In the genomic region with DNA sequence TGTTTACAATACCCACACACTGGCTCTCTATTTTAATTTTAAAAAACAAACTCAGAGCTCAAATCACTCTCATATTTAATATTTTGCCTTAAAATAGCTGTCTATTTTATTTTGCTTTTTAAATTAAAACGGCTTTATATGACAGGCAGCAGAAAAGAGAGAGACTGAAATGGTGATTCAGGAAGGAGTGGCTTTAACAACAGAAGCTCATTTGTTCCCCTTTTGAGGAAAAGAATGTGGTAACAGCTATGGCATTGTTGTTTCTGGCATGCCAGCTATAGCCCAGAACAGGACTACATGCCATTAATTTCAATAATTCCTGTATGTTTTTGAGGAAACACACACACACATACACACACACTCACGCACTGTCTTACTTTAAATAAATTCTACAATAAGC, we compare ENCODE assay signal across 14 cellular contexts.
A peak's percentile ranks its signal among the peaks of the same experiment; 100 is the strongest.
DNase-seq lines count a peak whose midpoint lies in the region; ATAC-seq and TF ChIP-seq lines count a peak whose summit lies in the region.
"Had no signal": no experiment of that assay in that cellular context is flagged by ENCODE, and none has a peak within 500 bp of the region (broad histone marks: within the 10 kb centered on the region; RNA-seq: fewer than 3 reads in every experiment).

No MANE protein-coding gene starts in this region.

- H3K9ac ChIP-seq in adipocyte (ENCODE audit: low read length) = no peak overlapping the region
- H3K9ac ChIP-seq: BLaER1 had no signal

- no peaks in the 10 kb centered on the region for H3K9me3 ChIP-seq in adipocyte (ENCODE audit: control insufficient read depth, low read length)
- H3K9me3 ChIP-seq in right atrium auricular region = no peaks in the 10 kb centered on the region
- H3K9me3 ChIP-seq: BLaER1 had no signal

- H3K4me1 ChIP-seq in adipocyte (ENCODE audit: control insufficient read depth, insufficient read depth, low read length) (peaks cover 17% of the 10 kb centered on the region), foreskin keratinocyte (no peaks in the 10 kb centered on the region), right atrium auricular region (no peaks in the 10 kb centered on the region)
- H3K4me1 ChIP-seq: BLaER1 had no signal

- H3K36me3 ChIP-seq in adipocyte (ENCODE audit: control insufficient read depth, insufficient read depth, low read length, severe bottlenecking) = no peaks in the 10 kb centered on the region
- no peaks in the 10 kb centered on the region for H3K36me3 ChIP-seq in right atrium auricular region
- H3K36me3 ChIP-seq: BLaER1 had no signal

- peak; percentile 8 for DNase-seq in GM04503 (ENCODE audit: low read depth)
- peak; percentile 28 for DNase-seq in adipocyte (ENCODE audit: low read depth)
- peak; percentile 40 to 70 for DNase-seq in foreskin keratinocyte
- peak; percentile 38 for DNase-seq in renal cortical epithelial cell (ENCODE audit: low read depth)
- DNase-seq in right atrium auricular region (ENCODE audit: low spot score) = no peak
- DNase-seq in DMS53 (lab: John Stamatoyannopoulos, UW) = no peak
- no peak for DNase-seq in dedifferentiated amniotic fluid mesenchymal stem cell (ENCODE audit: extremely low spot score)
- DNase-seq in 8988T = no peak
- DNase-seq: amniotic stem cell; endodermal cell; naive thymus-derived CD4-positive, alpha-beta T cell; NCI-H446 treated with DMSO at 0.1 percent for 48 hours had no signal

- H3K4me3 ChIP-seq in adipocyte (ENCODE audit: low read length) (no peak overlapping the region), right atrium auricular region (no peak overlapping the region)
- H3K4me3 ChIP-seq: BLaER1 had no signal

- H3K27ac ChIP-seq in foreskin keratinocyte (peak overlapping the region; percentile 54), right atrium auricular region (no peak overlapping the region)
- H3K27ac ChIP-seq: BLaER1, VCaP had no signal

- ATAC-seq in foreskin keratinocyte = peak; percentile 73
- ATAC-seq: naive thymus-derived CD4-positive, alpha-beta T cell had no signal

- no peaks in the 10 kb centered on the region for H3K27me3 ChIP-seq in adipocyte (replicated peaks; ENCODE audit: control insufficient read depth, insufficient read depth, low read length)
- no peaks in the 10 kb centered on the region for H3K27me3 ChIP-seq in foreskin keratinocyte
- no peaks in the 10 kb centered on the region for H3K27me3 ChIP-seq in right atrium auricular region
- H3K27me3 ChIP-seq: BLaER1 had no signal

- TF ChIP-seq CTCF in foreskin keratinocyte (conservative IDR thresholded peaks at IDR 0.05) (no peak), right atrium auricular region (IDR thresholded peaks at IDR 0.05) (no peak)

Comparison
In these comparisons a context has a peak if more than half of its experiments do, and no peak if none do; other contexts are left out.
1. DNase-seq: peak in GM04503 (single experiment), adipocyte (single experiment), foreskin keratinocyte (2 of 2) and renal cortical epithelial cell (single experiment); none in right atrium auricular region (single experiment), DMS53 (single experiment), dedifferentiated amniotic fluid mesenchymal stem cell (single experiment) and 8988T (single experiment).